ENCODE assay signal across 18 cellular contexts in genomic region chr6:26600759-26601158, GRCh38. TPM values are rescaled to one million over a fixed set of nuclear protein-coding genes. Genes with fewer than 3 reads are reported as not detected.
DNase-seq lines count a peak whose midpoint lies in the region; ATAC-seq and TF ChIP-seq lines count a peak whose summit lies in the region.
"Had no signal": no experiment of that assay in that cellular context is flagged by ENCODE, and none has a peak within 500 bp of the region (broad histone marks: within the 10 kb centered on the region; RNA-seq: fewer than 3 reads in every experiment).

No MANE protein-coding gene starts in this region.

- CTCF ChIA-PET in activated CD8-positive, alpha-beta T cell treated with anti-CD3 and anti-CD28 coated beads for 36 hours (lab: Charles Lee), result interaction anchor here (0.8 to 1.4 kb wide), 4 partner anchors 9 to 576 kb away, joined by 3 to 5 read pairs (median 4); no protein-coding TSS in a partner anchor
- CTCF ChIA-PET in activated CD8-positive, alpha-beta T cell treated with anti-CD3 and anti-CD28 coated beads, Interleukin-2, amount 10 ng/mL, durations not matched to agents 7 days and 5 days (lab: Charles Lee), result no interaction called here
- CTCF ChIA-PET in CD4-positive, alpha-beta T cell (lab: Charles Lee), result interaction anchor here (0.9 kb wide), 1 partner anchor 28 kb away, joined by 6 read pairs; no protein-coding TSS in a partner anchor

- TF ChIP-seq CTCF in activated CD8-positive, alpha-beta T cell treated with anti-CD3 and anti-CD28 coated beads for 36 hours (IDR thresholded peaks at IDR 0.05), result no peak
- no peak for TF ChIP-seq CTCF in CD4-positive, alpha-beta T cell (IDR thresholded peaks at IDR 0.05)

- H3K4me1 Mint-ChIP-seq in activated CD8-positive, alpha-beta T cell treated with anti-CD3 and anti-CD28 coated beads for 36 hours (ENCODE audit: low read depth), result peaks cover 60% of the 10 kb centered on the region
- H3K4me1 Mint-ChIP-seq in activated CD8-positive, alpha-beta T cell treated with anti-CD3 and anti-CD28 coated beads, Interleukin-2, amount 10 ng/mL, durations not matched to agents 7 days and 5 days (ENCODE audit: low read depth), result peaks cover 26% of the 10 kb centered on the region
- H3K4me1 Mint-ChIP-seq in CD4-positive, alpha-beta T cell (ENCODE audit: low read depth), result peaks cover 19% of the 10 kb centered on the region
- peaks cover 31% of the 10 kb centered on the region for H3K4me1 Mint-ChIP-seq in activated T-helper 2 cell treated with anti-CD3 and anti-CD28 coated beads, Interferon-gamma antibody, Interleukin-2, Interleukin-4, amounts not matched to agents 10 μg/mL and 5 μg/mL and 100 μg/mL, durations not matched to agents 14 hours and 24 hours and 36 hours (ENCODE audit: low read depth)
- peaks cover 7% of the 10 kb centered on the region for H3K4me1 Mint-ChIP-seq in stimulated activated effector memory CD8-positive, alpha-beta T cell treated with anti-CD3 and anti-CD28 coated beads, Interleukin-12 subunit alpha, Interleukin-12 subunit beta, amount 100 ng/mL, for 72 hours

- ATAC-seq in activated CD8-positive, alpha-beta T cell treated with anti-CD3 and anti-CD28 coated beads for 36 hours, result peak; percentile 31
- no peak for ATAC-seq in activated CD8-positive, alpha-beta T cell treated with anti-CD3 and anti-CD28 coated beads, Interleukin-2, amount 10 ng/mL, durations not matched to agents 7 days and 5 days
- no peak for ATAC-seq in CD4-positive, alpha-beta T cell (ENCODE audit: poor library complexity)
- peak; percentile 71 for ATAC-seq in stimulated activated effector memory CD8-positive, alpha-beta T cell treated with anti-CD3 and anti-CD28 coated beads, Interleukin-12 subunit alpha, Interleukin-12 subunit beta, amount 100 ng/mL, for 72 hours
- no peak for ATAC-seq in GM19463 (IDR thresholded peaks at IDR 0.05; ENCODE audit: unreplicated experiment)
- no peak for ATAC-seq in HG02571 (IDR thresholded peaks at IDR 0.05; ENCODE audit: unreplicated experiment)
- ATAC-seq: K562 had no signal

- no peaks in the 10 kb centered on the region for H3K27me3 Mint-ChIP-seq in activated CD8-positive, alpha-beta T cell treated with anti-CD3 and anti-CD28 coated beads for 36 hours
- no peaks in the 10 kb centered on the region for H3K27me3 Mint-ChIP-seq in activated CD8-positive, alpha-beta T cell treated with anti-CD3 and anti-CD28 coated beads, Interleukin-2, amount 10 ng/mL, durations not matched to agents 7 days and 5 days (ENCODE audit: low read depth)
- no peaks in the 10 kb centered on the region for H3K27me3 Mint-ChIP-seq in CD4-positive, alpha-beta T cell
- no peaks in the 10 kb centered on the region for H3K27me3 Mint-ChIP-seq in activated T-helper 2 cell treated with anti-CD3 and anti-CD28 coated beads, Interferon-gamma antibody, Interleukin-2, Interleukin-4, amounts not matched to agents 10 μg/mL and 5 μg/mL and 100 μg/mL, durations not matched to agents 14 hours and 24 hours and 36 hours (ENCODE audit: low read depth)

- no peaks in the 10 kb centered on the region for H3K9me3 ChIP-seq in CD4-positive, alpha-beta T cell (ENCODE audit: control insufficient read depth, low read length)
- H3K9me3 ChIP-seq: Caco-2 had no signal

- peaks cover 26% of the 10 kb centered on the region for H3K36me3 Mint-ChIP-seq in activated CD8-positive, alpha-beta T cell treated with anti-CD3 and anti-CD28 coated beads for 36 hours (ENCODE audit: low read depth)
- H3K36me3 Mint-ChIP-seq in activated CD8-positive, alpha-beta T cell treated with anti-CD3 and anti-CD28 coated beads, Interleukin-2, amount 10 ng/mL, durations not matched to agents 7 days and 5 days (ENCODE audit: low read depth), result peaks cover 18% of the 10 kb centered on the region
- H3K36me3 Mint-ChIP-seq in CD4-positive, alpha-beta T cell (ENCODE audit: low read depth), result peaks cover 31% of the 10 kb centered on the region
- H3K36me3 Mint-ChIP-seq in activated T-helper 2 cell treated with anti-CD3 and anti-CD28 coated beads, Interferon-gamma antibody, Interleukin-2, Interleukin-4, amounts not matched to agents 10 μg/mL and 5 μg/mL and 100 μg/mL, durations not matched to agents 14 hours and 24 hours and 36 hours (ENCODE audit: low read depth), result peaks cover 28% of the 10 kb centered on the region
- H3K36me3 Mint-ChIP-seq in stimulated activated effector memory CD8-positive, alpha-beta T cell treated with anti-CD3 and anti-CD28 coated beads, Interleukin-12 subunit alpha, Interleukin-12 subunit beta, amount 100 ng/mL, for 72 hours, result peaks cover 29% of the 10 kb centered on the region

- H3K27ac Mint-ChIP-seq in activated CD8-positive, alpha-beta T cell treated with anti-CD3 and anti-CD28 coated beads for 36 hours, result peak overlapping the region; percentile 91
- no peak overlapping the region for H3K27ac Mint-ChIP-seq in activated CD8-positive, alpha-beta T cell treated with anti-CD3 and anti-CD28 coated beads, Interleukin-2, amount 10 ng/mL, durations not matched to agents 7 days and 5 days
- peak overlapping the region; percentile 67 for H3K27ac Mint-ChIP-seq in CD4-positive, alpha-beta T cell
- peak overlapping the region; percentile 68 for H3K27ac Mint-ChIP-seq in activated T-helper 2 cell treated with anti-CD3 and anti-CD28 coated beads, Interferon-gamma antibody, Interleukin-2, Interleukin-4, amounts not matched to agents 10 μg/mL and 5 μg/mL and 100 μg/mL, durations not matched to agents 14 hours and 24 hours and 36 hours
- no peak overlapping the region for H3K27ac Mint-ChIP-seq in stimulated activated effector memory CD8-positive, alpha-beta T cell treated with anti-CD3 and anti-CD28 coated beads, Interleukin-12 subunit alpha, Interleukin-12 subunit beta, amount 100 ng/mL, for 72 hours

- POLR2A ChIA-PET in activated CD8-positive, alpha-beta T cell treated with anti-CD3 and anti-CD28 coated beads for 36 hours (lab: Charles Lee), result interaction anchor here (0.8 to 1.4 kb wide), 6 partner anchors 10 to 546 kb away, joined by 3 to 5 read pairs (median 4); a partner anchor contains a TSS
- POLR2A ChIA-PET in activated CD8-positive, alpha-beta T cell treated with anti-CD3 and anti-CD28 coated beads, Interleukin-2, amount 10 ng/mL, durations not matched to agents 7 days and 5 days (lab: Charles Lee), result no interaction called here
- POLR2A ChIA-PET in CD4-positive, alpha-beta T cell (lab: Charles Lee), result interaction anchor here (1.2 kb wide), 1 partner anchor 417 kb away, joined by 3 read pairs; a partner anchor contains a TSS

- H3K27me3 ChIP-seq in CD4-positive, alpha-beta T cell (ENCODE audit: control insufficient read depth, insufficient read depth, low read length), result no peaks in the 10 kb centered on the region

- intact Hi-C loops in activated CD8-positive, alpha-beta T cell treated with anti-CD3 and anti-CD28 coated beads for 36 hours (cut with micrococcal nuclease), result no loop called here
- intact Hi-C loops in CD4-positive, alpha-beta T cell (cut with DNase I, micrococcal nuclease), result loop anchor here (10.0 kb wide), 1 partner anchor 1294 kb away; a partner anchor contains a TSS
- intact Hi-C loops in activated T-helper 2 cell treated with anti-CD3 and anti-CD28 coated beads, Interferon-gamma antibody, Interleukin-2, Interleukin-4, amounts not matched to agents 10 μg/mL and 5 μg/mL and 100 μg/mL, durations not matched to agents 14 hours and 24 hours and 36 hours (cut with micrococcal nuclease), result no loop called here

- H3K9me3 Mint-ChIP-seq in activated CD8-positive, alpha-beta T cell treated with anti-CD3 and anti-CD28 coated beads for 36 hours, result no peaks in the 10 kb centered on the region
- H3K9me3 Mint-ChIP-seq in activated CD8-positive, alpha-beta T cell treated with anti-CD3 and anti-CD28 coated beads, Interleukin-2, amount 10 ng/mL, durations not matched to agents 7 days and 5 days (ENCODE audit: insufficient read depth), result no peaks in the 10 kb centered on the region
- no peaks in the 10 kb centered on the region for H3K9me3 Mint-ChIP-seq in CD4-positive, alpha-beta T cell
- H3K9me3 Mint-ChIP-seq in activated T-helper 2 cell treated with anti-CD3 and anti-CD28 coated beads, Interferon-gamma antibody, Interleukin-2, Interleukin-4, amounts not matched to agents 10 μg/mL and 5 μg/mL and 100 μg/mL, durations not matched to agents 14 hours and 24 hours and 36 hours, result no peaks in the 10 kb centered on the region
- no peaks in the 10 kb centered on the region for H3K9me3 Mint-ChIP-seq in stimulated activated effector memory CD8-positive, alpha-beta T cell treated with anti-CD3 and anti-CD28 coated beads, Interleukin-12 subunit alpha, Interleukin-12 subunit beta, amount 100 ng/mL, for 72 hours

- H3K27ac ChIP-seq in CD4-positive, alpha-beta T cell (ENCODE audit: low read depth, low read length), result no peak overlapping the region

- no peak overlapping the region for H3K4me3 Mint-ChIP-seq in activated CD8-positive, alpha-beta T cell treated with anti-CD3 and anti-CD28 coated beads for 36 hours
- H3K4me3 Mint-ChIP-seq in activated CD8-positive, alpha-beta T cell treated with anti-CD3 and anti-CD28 coated beads, Interleukin-2, amount 10 ng/mL, durations not matched to agents 7 days and 5 days, result no peak overlapping the region
- H3K4me3 Mint-ChIP-seq in CD4-positive, alpha-beta T cell, result peak overlapping the region; percentile 66
- H3K4me3 Mint-ChIP-seq in activated T-helper 2 cell treated with anti-CD3 and anti-CD28 coated beads, Interferon-gamma antibody, Interleukin-2, Interleukin-4, amounts not matched to agents 10 μg/mL and 5 μg/mL and 100 μg/mL, durations not matched to agents 14 hours and 24 hours and 36 hours (ENCODE audit: low read depth), result no peak overlapping the region
- H3K4me3 Mint-ChIP-seq in stimulated activated effector memory CD8-positive, alpha-beta T cell treated with anti-CD3 and anti-CD28 coated beads, Interleukin-12 subunit alpha, Interleukin-12 subunit beta, amount 100 ng/mL, for 72 hours, result no peak overlapping the region

- DNase-seq in activated CD8-positive, alpha-beta T cell treated with anti-CD3 and anti-CD28 coated beads for 36 hours, result peak; percentile 30
- DNase-seq in activated CD8-positive, alpha-beta T cell treated with anti-CD3 and anti-CD28 coated beads, Interleukin-2, amount 10 ng/mL, durations not matched to agents 7 days and 5 days, result no peak
- no peak for DNase-seq in CD4-positive, alpha-beta T cell
- DNase-seq in activated T-helper 2 cell treated with anti-CD3 and anti-CD28 coated beads, Interferon-gamma antibody, Interleukin-2, Interleukin-4, amounts not matched to agents 10 μg/mL and 5 μg/mL and 100 μg/mL, durations not matched to agents 14 hours and 24 hours and 36 hours (ENCODE audit: low spot score), result no peak
- DNase-seq in stimulated activated effector memory CD8-positive, alpha-beta T cell treated with anti-CD3 and anti-CD28 coated beads, Interleukin-12 subunit alpha, Interleukin-12 subunit beta, amount 100 ng/mL, for 72 hours (ENCODE audit: low spot score in 2 of 2), result no peak
- no peak for DNase-seq in NCI-H510A (lab: John Stamatoyannopoulos, UW)
- DNase-seq: C1 segment of cervical spinal cord, Caco-2, DMS153, GOT3, NCI-H1417, NCI-H187 treated with DMSO at 0.1 percent for 48 hours, NCI-H446, NCI-H748 treated with DMSO at 0.1 percent for 48 hours, OCI-M1 had no signal

RNA-seq across cellular contexts. Expression of gene ABT1, which starts 4.0 kb away (rescaled TPM):
- total RNA-seq in activated CD8-positive, alpha-beta T cell treated with anti-CD3 and anti-CD28 coated beads for 36 hours, result 10 to 100 TPM; 27.7 to 27.9 TPM
- total RNA-seq in activated CD8-positive, alpha-beta T cell treated with anti-CD3 and anti-CD28 coated beads, Interleukin-2, amount 10 ng/mL, durations not matched to agents 7 days and 5 days, result 10 to 100 TPM; 25.0 to 25.3 TPM
- 10 to 100 TPM; 39.8 to 40.4 TPM for total RNA-seq in CD4-positive, alpha-beta T cell
- total RNA-seq in activated T-helper 2 cell treated with anti-CD3 and anti-CD28 coated beads, Interferon-gamma antibody, Interleukin-2, Interleukin-4, amounts not matched to agents 10 μg/mL and 5 μg/mL and 100 μg/mL, durations not matched to agents 14 hours and 24 hours and 36 hours, result 28.2 and 29.9 TPM in 2 replicates

RNA-seq across cellular contexts. Expression of gene ZNF322, which starts 58.8 kb away (rescaled TPM):
- 1 to 10 TPM; 7.7 to 9.3 TPM for total RNA-seq in activated CD8-positive, alpha-beta T cell treated with anti-CD3 and anti-CD28 coated beads for 36 hours
- 1 to 10 TPM; 9.1 to 9.5 TPM for total RNA-seq in activated CD8-positive, alpha-beta T cell treated with anti-CD3 and anti-CD28 coated beads, Interleukin-2, amount 10 ng/mL, durations not matched to agents 7 days and 5 days
- total RNA-seq in CD4-positive, alpha-beta T cell, result under 1 TPM; 0.92 to 0.93 TPM
- total RNA-seq in activated T-helper 2 cell treated with anti-CD3 and anti-CD28 coated beads, Interferon-gamma antibody, Interleukin-2, Interleukin-4, amounts not matched to agents 10 μg/mL and 5 μg/mL and 100 μg/mL, durations not matched to agents 14 hours and 24 hours and 36 hours, result 10.4 and 11.3 TPM in 2 replicates

Comparison
In these comparisons a context has a peak if more than half of its experiments do, and no peak if none do; other contexts are left out.
1. ATAC-seq: peak in activated CD8-positive, alpha-beta T cell treated with anti-CD3 and anti-CD28 coated beads for 36 hours (single experiment) and stimulated activated effector memory CD8-positive, alpha-beta T cell treated with anti-CD3 and anti-CD28 coated beads, Interleukin-12 subunit alpha, Interleukin-12 subunit beta, amount 100 ng/mL, for 72 hours (single experiment); none in activated CD8-positive, alpha-beta T cell treated with anti-CD3 and anti-CD28 coated beads, Interleukin-2, amount 10 ng/mL, durations not matched to agents 7 days and 5 days (single experiment), CD4-positive, alpha-beta T cell (single experiment), GM19463 (single experiment) and HG02571 (single experiment).
2. H3K27ac Mint-ChIP-seq: peak in activated CD8-positive, alpha-beta T cell treated with anti-CD3 and anti-CD28 coated beads for 36 hours (single experiment), CD4-positive, alpha-beta T cell (single experiment) and activated T-helper 2 cell treated with anti-CD3 and anti-CD28 coated beads, Interferon-gamma antibody, Interleukin-2, Interleukin-4, amounts not matched to agents 10 μg/mL and 5 μg/mL and 100 μg/mL, durations not matched to agents 14 hours and 24 hours and 36 hours (single experiment); none in activated CD8-positive, alpha-beta T cell treated with anti-CD3 and anti-CD28 coated beads, Interleukin-2, amount 10 ng/mL, durations not matched to agents 7 days and 5 days (single experiment) and stimulated activated effector memory CD8-positive, alpha-beta T cell treated with anti-CD3 and anti-CD28 coated beads, Interleukin-12 subunit alpha, Interleukin-12 subunit beta, amount 100 ng/mL, for 72 hours (single experiment).
3. intact Hi-C loops: an anchor here in CD4-positive, alpha-beta T cell (10.0 kb wide); none called in activated CD8-positive, alpha-beta T cell treated with anti-CD3 and anti-CD28 coated beads for 36 hours and activated T-helper 2 cell treated with anti-CD3 and anti-CD28 coated beads, Interferon-gamma antibody, Interleukin-2, Interleukin-4, amounts not matched to agents 10 μg/mL and 5 μg/mL and 100 μg/mL, durations not matched to agents 14 hours and 24 hours and 36 hours.